In genomic region chr6:3340891-3341290, GRCh38 we compare ENCODE assay signal across 1 cellular context.
A peak's percentile ranks its signal among the peaks of the same experiment; 100 is the strongest.
TF ChIP-seq lines count a peak whose summit lies in the region.

No MANE protein-coding gene starts in this region.

TF ChIP-seq in IMR-90, 13 proteins besides CTCF, POLR2A, EP300 and RAD21:
- TF ChIP-seq USF2 (IDR thresholded peaks at IDR 0.05; ENCODE audit: low read depth, low read length): peak; percentile 15; the same call in 1 of the 2 replicates
- TF ChIP-seq FOS (IDR thresholded peaks at IDR 0.05; ENCODE audit: low read depth, low read length): no peak
- TF ChIP-seq CHD1 (IDR thresholded peaks at IDR 0.05; ENCODE audit: low read depth, low read length): no peak
